8 cellular contexts compared by ENCODE assay signal in genomic region chr2:203453858-203454451, GRCh38.
DNase-seq lines count a peak whose midpoint lies in the region; ATAC-seq and TF ChIP-seq lines count a peak whose summit lies in the region.

No MANE protein-coding gene starts in this region.

- peaks cover 11 to 15% of the 10 kb centered on the region in 2 experiments for H3K4me1 ChIP-seq in HCT116 (ENCODE audit: control insufficient read depth in 1 of 2, insufficient read depth in 2 of 2, low read length in 2 of 2)
- no peaks in the 10 kb centered on the region for H3K4me1 ChIP-seq in cardiac muscle cell (ENCODE audit: low read depth)

- no peak overlapping the region for H3K9ac ChIP-seq in HCT116 (ENCODE audit: low read length)

- no peak overlapping the region for H3K4me2 ChIP-seq in HCT116 (ENCODE audit: low read length)

- ATAC-seq in HCT116 (peak; percentile 77), HG02623 (IDR thresholded peaks at IDR 0.05; ENCODE audit: unreplicated experiment) (no peak)

- DNase-seq in ELR (ENCODE audit: low read depth), result peak; percentile 73
- peak; percentile 45 for DNase-seq in HCT116 (ENCODE audit: low read depth, low spot score)
- peak; percentile 42 for DNase-seq in NCI-H446 treated with DMSO at 0.1 percent for 48 hours (lab: John Stamatoyannopoulos, UW)
- peak; percentile 55 to 78 for DNase-seq in cardiac muscle cell (ENCODE audit: low read depth in 1 of 2, low spot score in 1 of 2)
- peak; percentile 36 for DNase-seq in retina
- no peak for DNase-seq in effector CD8-positive, alpha-beta T cell (lab: John Stamatoyannopoulos, UW)

- H3K9me3 Mint-ChIP-seq in activated naive CD4-positive, alpha-beta T cell treated with anti-CD3 and anti-CD28 coated beads, Interleukin-2, amount 50 U/mL, for 24 hours, result no peaks in the 10 kb centered on the region

- TF ChIP-seq CTCF in HCT116 (IDR thresholded peaks at IDR 0.05 in 2 of 3, conservative IDR thresholded peaks at IDR 0.05 in 1 of 3; ENCODE audit: borderline replicate concordance in 1 of 3, insufficient read depth in 1 of 3, low read depth in 2 of 3, low read length in 2 of 3) (peak; percentile 61 to 82 (median 65)), cardiac muscle cell (IDR thresholded peaks at IDR 0.05; ENCODE audit: low read depth, low read length) (peak; percentile 75)

- H3K4me3 Mint-ChIP-seq in activated naive CD4-positive, alpha-beta T cell treated with anti-CD3 and anti-CD28 coated beads, Interleukin-2, amount 50 U/mL, for 24 hours, result no peak overlapping the region

- no peak for TF ChIP-seq POLR2A in HCT116 (IDR thresholded peaks at IDR 0.05; ENCODE audit: borderline replicate concordance, extremely low read depth, insufficient read depth, insufficient read length)

- H4K20me1 ChIP-seq in HCT116 (ENCODE audit: insufficient read depth), result no peaks in the 10 kb centered on the region

- H3K27me3 ChIP-seq in HCT116 (ENCODE audit: insufficient read depth, low read length) (no peaks in the 10 kb centered on the region), cardiac muscle cell (no peaks in the 10 kb centered on the region)

- POLR2A ChIA-PET in HCT116 (lab: Charles Lee), result no interaction called here

- CTCF ChIA-PET in HCT116 (lab: Charles Lee), result interaction anchor here (0.8 to 2.1 kb wide), 4 partner anchors 10 to 363 kb away, joined by 3 to 5 read pairs (median 4); no protein-coding TSS in a partner anchor

- peaks cover 8% of the 10 kb centered on the region for H3K36me3 Mint-ChIP-seq in activated naive CD4-positive, alpha-beta T cell treated with anti-CD3 and anti-CD28 coated beads, Interleukin-2, amount 50 U/mL, for 24 hours

- intact Hi-C loops in HCT116 (cut with micrococcal nuclease), result loop anchor here (1.0 to 5.0 kb wide), 4 partner anchors 229 to 880 kb away; no protein-coding TSS in a partner anchor

- H3K9me3 ChIP-seq in HCT116 (ENCODE audit: control insufficient read depth in 1 of 2, insufficient read depth in 1 of 2, low read depth in 1 of 2, low read length in 2 of 2) (no peaks in the 10 kb centered on the region), cardiac muscle cell (ENCODE audit: low read depth) (no peaks in the 10 kb centered on the region)

- RAD21 ChIA-PET in HCT116 (lab: Charles Lee; ENCODE audit: low non-redundant PET in 1 of 2, low total read pairs in 2 of 2, uncharacterized antibody in 2 of 2, unreplicated experiment in 2 of 2), result no interaction called here

- H3K36me3 ChIP-seq in HCT116 (ENCODE audit: control insufficient read depth in 1 of 2, insufficient read depth in 2 of 2, low read length in 2 of 2), result peaks cover 0 to 4% of the 10 kb centered on the region in 2 experiments; a peak in 1 of 4 replicates
- peaks cover 1% of the 10 kb centered on the region for H3K36me3 ChIP-seq in cardiac muscle cell

- no peak overlapping the region for H2AFZ ChIP-seq in HCT116 (ENCODE audit: low read depth, low read length, poor library complexity, severe bottlenecking)

- H3K79me2 ChIP-seq in HCT116 (ENCODE audit: insufficient read depth, low read length), result no peaks in the 10 kb centered on the region

- H3K27me3 Mint-ChIP-seq in activated naive CD4-positive, alpha-beta T cell treated with anti-CD3 and anti-CD28 coated beads, Interleukin-2, amount 50 U/mL, for 24 hours, result no peaks in the 10 kb centered on the region

- H3K27ac ChIP-seq in HCT116 (ENCODE audit: low read depth, low read length), result no peak overlapping the region
- H3K27ac ChIP-seq in cardiac muscle cell, result no peak overlapping the region

- H3K4me1 Mint-ChIP-seq in activated naive CD4-positive, alpha-beta T cell treated with anti-CD3 and anti-CD28 coated beads, Interleukin-2, amount 50 U/mL, for 24 hours, result peaks cover 6% of the 10 kb centered on the region

- TF ChIP-seq RAD21 in HCT116 (IDR thresholded peaks at IDR 0.05; ENCODE audit: low read depth), result peak; percentile 88

- no TSS peak for BruUV-seq in HCT116 (replicated peaks; lab: Mats Ljungman, UMichigan)

- H3K9me2 ChIP-seq in HCT116 (ENCODE audit: insufficient read depth), result no peaks in the 10 kb centered on the region

- H3K4me3 ChIP-seq in HCT116 (replicated peaks in 1 of 2; ENCODE audit: low read depth in 1 of 2, low read length in 2 of 2) (no peak overlapping the region), cardiac muscle cell (no peak overlapping the region)

- H3K27ac Mint-ChIP-seq in activated naive CD4-positive, alpha-beta T cell treated with anti-CD3 and anti-CD28 coated beads, Interleukin-2, amount 50 U/mL, for 24 hours, result peak overlapping the region; percentile 62

TF ChIP-seq in HCT116, 20 proteins besides CTCF, POLR2A, EP300 and RAD21:
- no peak for TF ChIP-seq SRF (IDR thresholded peaks at IDR 0.05; ENCODE audit: low read depth)
- no peak for TF ChIP-seq TCF7L2 (IDR thresholded peaks at IDR 0.05; ENCODE audit: borderline replicate concordance, extremely low read depth, insufficient read depth, insufficient read length)
- TF ChIP-seq ZFX (IDR thresholded peaks at IDR 0.05), result no peak
- TF ChIP-seq JUND (IDR thresholded peaks at IDR 0.05), result no peak
- no peak for TF ChIP-seq ATF3 (IDR thresholded peaks at IDR 0.05)
- no peak for TF ChIP-seq CBX3 (IDR thresholded peaks at IDR 0.05; ENCODE audit: low read depth)
- TF ChIP-seq CEBPB (IDR thresholded peaks at IDR 0.05; ENCODE audit: low read depth), result no peak
- TF ChIP-seq EZH2phosphoT487 (IDR thresholded peaks at IDR 0.05; ENCODE audit: borderline replicate concordance), result no peak
- TF ChIP-seq ZBTB33 (IDR thresholded peaks at IDR 0.05; ENCODE audit: extremely low read depth, insufficient replicate concordance, low read length), result no peak
- TF ChIP-seq SIN3A (IDR thresholded peaks at IDR 0.05; ENCODE audit: low read depth), result no peak
- TF ChIP-seq FOSL1 (IDR thresholded peaks at IDR 0.05; ENCODE audit: low read depth), result no peak
- no peak for TF ChIP-seq POLR2AphosphoS5 (IDR thresholded peaks at IDR 0.05; ENCODE audit: low read depth, low read length)
- no peak for TF ChIP-seq ELF1 (IDR thresholded peaks at IDR 0.05; ENCODE audit: borderline replicate concordance, low read depth)
- TF ChIP-seq EZH2 (IDR thresholded peaks at IDR 0.05), result no peak
- no peak for TF ChIP-seq MAX (IDR thresholded peaks at IDR 0.05)
- no peak for TF ChIP-seq ZNF274 (IDR thresholded peaks at IDR 0.05; ENCODE audit: low read depth, low read length)
- TF ChIP-seq EGR1 (IDR thresholded peaks at IDR 0.05; ENCODE audit: low read depth), result no peak
- TF ChIP-seq REST (IDR thresholded peaks at IDR 0.05; ENCODE audit: low read depth), result no peak
- no peak for TF ChIP-seq YY1 (IDR thresholded peaks at IDR 0.05; ENCODE audit: extremely low read depth, insufficient replicate concordance, low read depth, low read length)
- TF ChIP-seq SP1 (IDR thresholded peaks at IDR 0.05; ENCODE audit: low read depth), result no peak
TF ChIP-seq in HCT116: peak in this region for 0.
